In the genomic region with DNA sequence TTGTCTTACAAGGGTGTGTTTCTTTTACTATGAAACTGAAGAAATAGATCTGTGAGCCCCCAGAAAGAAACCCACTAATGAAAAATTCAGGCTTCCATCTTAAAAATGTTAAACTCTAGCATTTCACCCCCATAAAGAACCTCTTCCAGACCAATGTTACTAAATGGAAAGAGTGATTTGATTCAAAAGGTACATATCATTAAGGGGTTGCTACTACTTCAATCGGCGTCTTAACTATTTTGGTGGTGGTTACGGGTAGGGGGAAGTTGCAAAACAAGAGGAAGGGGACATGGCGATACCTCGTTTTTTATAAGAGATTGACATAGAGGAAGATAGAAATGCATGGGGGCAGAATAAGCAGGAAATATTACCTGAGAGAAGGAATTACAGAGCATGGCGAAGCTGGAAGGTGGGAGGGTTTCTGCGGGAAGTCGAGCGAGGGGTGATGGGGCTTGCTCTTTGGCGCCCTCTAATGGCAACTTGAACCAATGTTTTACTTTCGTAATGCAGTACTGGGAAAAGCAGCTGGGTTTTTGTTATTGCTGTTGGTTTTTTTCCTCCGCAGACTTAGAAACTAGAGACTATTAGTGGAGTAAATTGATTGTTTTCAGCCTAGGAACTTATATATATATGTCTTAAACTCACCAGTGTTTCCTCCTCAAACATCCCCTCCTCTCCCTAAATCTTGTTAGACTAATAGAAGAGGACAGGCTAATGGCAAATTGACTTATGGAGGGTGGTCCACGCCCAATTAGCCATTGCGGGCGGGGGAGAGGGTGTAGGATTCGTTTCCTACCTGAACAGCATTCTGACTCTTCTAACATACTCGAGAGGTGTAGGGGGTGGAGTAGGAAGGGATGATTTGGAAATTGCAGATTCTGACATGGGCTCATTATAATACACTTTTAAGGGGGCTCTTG, we compare ENCODE assay signal across 8 cellular contexts. TPM values are rescaled to one million over a fixed set of nuclear protein-coding genes. Genes with fewer than 3 reads are reported as not detected.
DNase-seq lines count a peak whose midpoint lies in the region; ATAC-seq and TF ChIP-seq lines count a peak whose summit lies in the region.

No MANE protein-coding gene starts in this region.

- H3K9me2 ChIP-seq in Loucy (replicated peaks; ENCODE audit: low read depth, low read length): no peaks in the 10 kb centered on the region

- H3K9ac ChIP-seq in Loucy (ENCODE audit: low read depth, low read length, poor library complexity, severe bottlenecking): peak overlapping the region; percentile 66

- H4K20me1 ChIP-seq in Loucy (ENCODE audit: insufficient read depth, low read length, poor library complexity, severe bottlenecking): no peaks in the 10 kb centered on the region

- H3K4me2 ChIP-seq in Loucy (ENCODE audit: low read depth, low read length, poor library complexity, severe bottlenecking): peak overlapping the region; percentile 96

- H3K9me3 ChIP-seq in Loucy (ENCODE audit: insufficient read depth, low read depth, low read length): no peaks in the 10 kb centered on the region

- no TSS peak for BruUV-seq in MCF 10A (replicated peaks; lab: Mats Ljungman, UMichigan)

- no peaks in the 10 kb centered on the region for H3K36me3 Mint-ChIP-seq in MCF 10A (ENCODE audit: insufficient read depth, unreplicated experiment)

- no peaks in the 10 kb centered on the region for H3F3A ChIP-seq in Loucy (ENCODE audit: low read depth)

- peak; percentile 21 for DNase-seq in activated gamma-delta T cell treated with Interleukin-2 at 50 U/mL for 16 hours
- no peak for DNase-seq in activated gamma-delta T cell (lab: John Stamatoyannopoulos, UW)
- peak; percentile 61 for DNase-seq in RPMI7951 (ENCODE audit: low read depth)
- peak; percentile 84 for DNase-seq in MCF 10A (ENCODE audit: unreplicated experiment)
- DNase-seq in iris pigment epithelial cell (ENCODE audit: low read depth): peak; percentile 66
- peak; percentile 56 for DNase-seq in stimulated activated CD4-positive, alpha-beta T cell treated with anti-CD3 and anti-CD28 coated beads, Interleukin-15, amount 100 ng/mL, for 24 hours

- peak; percentile 71 for ATAC-seq in HG02571 (IDR thresholded peaks at IDR 0.05; ENCODE audit: unreplicated experiment)

- H3K79me2 ChIP-seq in Loucy (ENCODE audit: insufficient read depth, low read length): no peaks in the 10 kb centered on the region

- no peaks in the 10 kb centered on the region for H3K27me3 ChIP-seq in Loucy (ENCODE audit: insufficient read depth, low read length, poor library complexity, severe bottlenecking)

- H3K4me3 ChIP-seq in Loucy (ENCODE audit: low read length, poor library complexity, severe bottlenecking): peak overlapping the region; percentile 79

- H3K4me1 Mint-ChIP-seq in MCF 10A (ENCODE audit: insufficient read depth, unreplicated experiment): peaks cover 16% of the 10 kb centered on the region

- H2AFZ ChIP-seq in Loucy (ENCODE audit: low read length): peak overlapping the region; percentile 100

- POLR2A ChIA-PET in MCF 10A (lab: Yijun Ruan, JAX): interaction anchor here (0.6 to 1.2 kb wide), 5 partner anchors 11 to 500 kb away, joined by 3 to 5 read pairs (median 3); no protein-coding TSS in a partner anchor

- intact Hi-C loops in MCF 10A (cut with micrococcal nuclease): loop anchor here (1.0 to 2.0 kb wide), 4 partner anchors 136 to 1010 kb away; no protein-coding TSS in a partner anchor

- H3K27ac Mint-ChIP-seq in MCF 10A (ENCODE audit: low read depth, unreplicated experiment): peak overlapping the region; percentile 65

- CTCF ChIA-PET in MCF 10A (lab: Yijun Ruan, JAX): interaction anchor here (0.6 to 5.5 kb wide), 43 partner anchors 8 to 984 kb away, joined by 3 to 164 read pairs (median 4); no protein-coding TSS in a partner anchor

- TF ChIP-seq CTCF in Loucy (conservative IDR thresholded peaks at IDR 0.05; ENCODE audit: low read length) (peak; percentile 83), MCF 10A (IDR thresholded peaks at IDR 0.05; ENCODE audit: unreplicated experiment) (peak; percentile 87)

- H3K27me3 Mint-ChIP-seq in MCF 10A (ENCODE audit: insufficient read depth, unreplicated experiment): no peaks in the 10 kb centered on the region

- no peaks in the 10 kb centered on the region for H3K36me3 ChIP-seq in Loucy (ENCODE audit: insufficient read depth, low read length)

- H3K4me3 Mint-ChIP-seq in MCF 10A (ENCODE audit: unreplicated experiment): peak overlapping the region; percentile 60

- peaks cover 17% of the 10 kb centered on the region for H3K4me1 ChIP-seq in Loucy (ENCODE audit: insufficient read depth, low read length, poor library complexity, severe bottlenecking)

- peaks cover 7% of the 10 kb centered on the region for H3K9me3 Mint-ChIP-seq in MCF 10A (ENCODE audit: unreplicated experiment)

RNA-seq across cellular contexts. Expression of a gene that starts 11.3 kb away (rescaled TPM):
- total RNA-seq in RPMI7951 (2014; rRNA removed; shearing (Covaris generic)): 0.88 and 0.96 TPM in 2 replicates
- total RNA-seq in MCF 10A (2022): not detected in 2 replicates
